In the genomic region with DNA sequence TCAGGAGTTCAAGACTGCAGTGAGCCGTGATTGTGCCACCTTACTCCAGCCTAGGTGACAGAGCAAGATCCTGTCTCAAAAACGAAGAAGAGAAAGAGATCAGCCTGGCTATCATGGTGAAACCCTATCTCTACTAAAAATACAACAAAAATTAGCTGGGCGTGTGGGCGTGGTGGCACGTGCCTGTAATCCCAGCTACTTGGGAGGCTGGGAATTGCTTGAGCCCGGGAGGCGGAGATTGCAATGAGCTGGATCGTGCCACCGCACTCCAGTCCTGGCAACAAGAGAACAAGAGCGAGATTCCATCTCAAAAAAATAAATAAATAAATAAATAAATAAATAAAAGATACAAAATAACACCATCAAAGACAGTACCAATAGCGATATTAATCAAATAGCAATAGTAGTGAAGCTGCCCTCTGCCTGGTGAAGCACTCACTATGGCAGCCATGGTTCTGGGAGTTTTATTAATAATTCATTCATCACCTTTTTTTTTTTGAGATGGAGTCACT, we compare ENCODE assay signal across 31 cellular contexts.
"Had no signal": no experiment of that assay in that cellular context is flagged by ENCODE, and none has a peak within 500 bp of the region (broad histone marks: within the 10 kb centered on the region; RNA-seq: fewer than 3 reads in every experiment).

No MANE protein-coding gene starts in this region.

- H3K36me3 Mint-ChIP-seq: activated CD4-positive, alpha-beta memory T cell treated with anti-CD3 and anti-CD28 coated beads for 36 hours; activated CD8-positive, alpha-beta memory T cell treated with anti-CD3 and anti-CD28 coated beads, Interleukin-2, amount 10 ng/mL, durations not matched to agents 7 days and 5 days; activated naive CD4-positive, alpha-beta T cell treated with anti-CD3 and anti-CD28 coated beads, Interleukin-2, amount 10 ng/mL, durations not matched to agents 7 days and 5 days; activated naive CD4-positive, alpha-beta T cell treated with anti-CD3 and anti-CD28 coated beads, Interleukin-2, amount 50 U/mL, for 72 hours; activated naive CD8-positive, alpha-beta T cell treated with anti-CD3 and anti-CD28 coated beads, Interleukin-2, amount 10 ng/mL, durations not matched to agents 7 days and 5 days; brain had no signal

- ATAC-seq: activated CD4-positive, alpha-beta T cell treated with anti-CD3 and anti-CD28 coated beads for 36 hours; activated CD8-positive, alpha-beta memory T cell treated with anti-CD3 and anti-CD28 coated beads, Interleukin-2, amount 10 ng/mL, durations not matched to agents 7 days and 5 days; activated CD8-positive, alpha-beta T cell treated with anti-CD3 and anti-CD28 coated beads, Interleukin-2, amount 10 ng/mL, durations not matched to agents 7 days and 5 days; activated naive CD4-positive, alpha-beta T cell treated with anti-CD3 and anti-CD28 coated beads, Interleukin-2, amount 50 U/mL, for 72 hours; T-helper 17 cell had no signal

- H3K27me3 ChIP-seq: ascending aorta, breast epithelium, cardiac muscle cell, dorsolateral prefrontal cortex, esophagus squamous epithelium had no signal

- H3K4me3 Mint-ChIP-seq: activated CD4-positive, alpha-beta memory T cell treated with anti-CD3 and anti-CD28 coated beads for 36 hours; activated CD4-positive, alpha-beta T cell treated with anti-CD3 and anti-CD28 coated beads for 36 hours; activated CD4-positive, alpha-beta T cell treated with anti-CD3 and anti-CD28 coated beads, Interleukin-2, amount 10 ng/mL, durations not matched to agents 24 days and 14 days; activated CD8-positive, alpha-beta memory T cell treated with anti-CD3 and anti-CD28 coated beads, Interleukin-2, amount 10 ng/mL, durations not matched to agents 7 days and 5 days; activated CD8-positive, alpha-beta T cell treated with anti-CD3 and anti-CD28 coated beads, Interleukin-2, amount 10 ng/mL, durations not matched to agents 7 days and 5 days; activated naive CD4-positive, alpha-beta T cell treated with anti-CD3 and anti-CD28 coated beads, Interleukin-2, amount 10 ng/mL, durations not matched to agents 7 days and 5 days; activated naive CD8-positive, alpha-beta T cell treated with anti-CD3 and anti-CD28 coated beads, Interleukin-2, amount 10 ng/mL, durations not matched to agents 7 days and 5 days; brain; central memory CD8-positive, alpha-beta T cell; dendritic cell treated with granulocyte-macrophage colony-stimulating factor and Interleukin-4, amounts not matched to agents 40 ng/mL and 50 ng/mL, for 4 days; T-helper 17 cell; T-helper 2 cell treated with Interferon-gamma antibody and Interleukin-4, amounts not matched to agents 5 μg/mL and 100 μg/mL, for 36 hours had no signal

- H3K9me3 Mint-ChIP-seq: activated CD4-positive, alpha-beta memory T cell treated with anti-CD3 and anti-CD28 coated beads for 36 hours; activated CD4-positive, alpha-beta T cell treated with anti-CD3 and anti-CD28 coated beads, Interleukin-2, amount 10 ng/mL, durations not matched to agents 24 days and 14 days; activated naive CD4-positive, alpha-beta T cell treated with anti-CD3 and anti-CD28 coated beads, Interleukin-2, amount 10 ng/mL, durations not matched to agents 7 days and 5 days; activated naive CD4-positive, alpha-beta T cell treated with anti-CD3 and anti-CD28 coated beads, Interleukin-2, amount 50 U/mL, for 72 hours; activated naive CD8-positive, alpha-beta T cell treated with anti-CD3 and anti-CD28 coated beads, Interleukin-2, amount 10 ng/mL, durations not matched to agents 7 days and 5 days; central memory CD8-positive, alpha-beta T cell; dendritic cell treated with granulocyte-macrophage colony-stimulating factor and Interleukin-4, amounts not matched to agents 40 ng/mL and 50 ng/mL, for 4 days; T-helper 2 cell treated with Interferon-gamma antibody and Interleukin-4, amounts not matched to agents 5 μg/mL and 100 μg/mL, for 36 hours had no signal

- H3K27me3 Mint-ChIP-seq: activated CD4-positive, alpha-beta memory T cell treated with anti-CD3 and anti-CD28 coated beads for 36 hours; activated CD4-positive, alpha-beta T cell treated with anti-CD3 and anti-CD28 coated beads for 36 hours; activated CD4-positive, alpha-beta T cell treated with anti-CD3 and anti-CD28 coated beads, Interleukin-2, amount 10 ng/mL, durations not matched to agents 24 days and 14 days; activated CD8-positive, alpha-beta memory T cell treated with anti-CD3 and anti-CD28 coated beads, Interleukin-2, amount 10 ng/mL, durations not matched to agents 7 days and 5 days; activated naive CD4-positive, alpha-beta T cell treated with anti-CD3 and anti-CD28 coated beads, Interleukin-2, amount 10 ng/mL, durations not matched to agents 7 days and 5 days; activated naive CD8-positive, alpha-beta T cell treated with anti-CD3 and anti-CD28 coated beads, Interleukin-2, amount 10 ng/mL, durations not matched to agents 7 days and 5 days; brain; central memory CD8-positive, alpha-beta T cell; dendritic cell treated with granulocyte-macrophage colony-stimulating factor and Interleukin-4, amounts not matched to agents 40 ng/mL and 50 ng/mL, for 4 days; T-helper 17 cell had no signal

- H3K4me1 Mint-ChIP-seq: activated CD4-positive, alpha-beta T cell treated with anti-CD3 and anti-CD28 coated beads for 36 hours; activated CD4-positive, alpha-beta T cell treated with anti-CD3 and anti-CD28 coated beads, Interleukin-2, amount 10 ng/mL, durations not matched to agents 24 days and 14 days; activated CD8-positive, alpha-beta memory T cell treated with anti-CD3 and anti-CD28 coated beads, Interleukin-2, amount 10 ng/mL, durations not matched to agents 7 days and 5 days; activated naive CD4-positive, alpha-beta T cell treated with anti-CD3 and anti-CD28 coated beads, Interleukin-2, amount 10 ng/mL, durations not matched to agents 7 days and 5 days; activated naive CD8-positive, alpha-beta T cell treated with anti-CD3 and anti-CD28 coated beads, Interleukin-2, amount 10 ng/mL, durations not matched to agents 7 days and 5 days; brain; central memory CD8-positive, alpha-beta T cell; T-helper 17 cell had no signal

- H3K27ac ChIP-seq: cardiac muscle cell, coronary artery, esophagus squamous epithelium had no signal

- H3K4me1 ChIP-seq: breast epithelium had no signal

- H3K27ac Mint-ChIP-seq: activated CD4-positive, alpha-beta memory T cell treated with anti-CD3 and anti-CD28 coated beads for 36 hours; activated CD4-positive, alpha-beta T cell treated with anti-CD3 and anti-CD28 coated beads for 36 hours; activated CD4-positive, alpha-beta T cell treated with anti-CD3 and anti-CD28 coated beads, Interleukin-2, amount 10 ng/mL, durations not matched to agents 24 days and 14 days; activated CD8-positive, alpha-beta memory T cell treated with anti-CD3 and anti-CD28 coated beads, Interleukin-2, amount 10 ng/mL, durations not matched to agents 7 days and 5 days; activated CD8-positive, alpha-beta T cell treated with anti-CD3 and anti-CD28 coated beads, Interleukin-2, amount 10 ng/mL, durations not matched to agents 7 days and 5 days; activated naive CD4-positive, alpha-beta T cell treated with anti-CD3 and anti-CD28 coated beads, Interleukin-2, amount 10 ng/mL, durations not matched to agents 7 days and 5 days; activated naive CD4-positive, alpha-beta T cell treated with anti-CD3 and anti-CD28 coated beads, Interleukin-2, amount 50 U/mL, for 72 hours; activated naive CD8-positive, alpha-beta T cell treated with anti-CD3 and anti-CD28 coated beads, Interleukin-2, amount 10 ng/mL, durations not matched to agents 7 days and 5 days; brain; dendritic cell treated with granulocyte-macrophage colony-stimulating factor and Interleukin-4, amounts not matched to agents 40 ng/mL and 50 ng/mL, for 4 days; T-helper 17 cell; T-helper 2 cell treated with Interferon-gamma antibody and Interleukin-4, amounts not matched to agents 5 μg/mL and 100 μg/mL, for 36 hours had no signal

- H3K9me3 ChIP-seq: ascending aorta, breast epithelium, esophagus squamous epithelium had no signal

- H3K4me3 ChIP-seq: ascending aorta, breast epithelium, cardiac muscle cell, coronary artery, esophagus squamous epithelium had no signal

- DNase-seq: activated CD4-positive, alpha-beta memory T cell treated with anti-CD3 and anti-CD28 coated beads for 36 hours; activated CD4-positive, alpha-beta T cell treated with anti-CD3 and anti-CD28 coated beads for 36 hours; activated CD4-positive, alpha-beta T cell treated with anti-CD3 and anti-CD28 coated beads, Interleukin-2, amount 10 ng/mL, durations not matched to agents 24 days and 14 days; activated CD4-positive, CD25-positive, alpha-beta regulatory T cell; activated CD4-positive, CD25-positive, alpha-beta regulatory T cell treated with anti-CD3 and anti-CD28 coated beads, Interleukin-2, amount 50 U/mL, for 72 hours; activated CD8-positive, alpha-beta memory T cell treated with anti-CD3 and anti-CD28 coated beads, Interleukin-2, amount 10 ng/mL, durations not matched to agents 7 days and 5 days; activated CD8-positive, alpha-beta memory T cell treated with anti-CD3 and anti-CD28 coated beads, Interleukin-2, amount 50 U/mL, for 4 hours; activated CD8-positive, alpha-beta T cell treated with anti-CD3 and anti-CD28 coated beads, Interleukin-2, amount 10 ng/mL, durations not matched to agents 7 days and 5 days; activated gamma-delta T cell; activated naive CD4-positive, alpha-beta T cell; activated naive CD4-positive, alpha-beta T cell treated with anti-CD3 and anti-CD28 coated beads, Interleukin-2, amount 10 ng/mL, durations not matched to agents 7 days and 5 days; activated naive CD8-positive, alpha-beta T cell treated with anti-CD3 and anti-CD28 coated beads, Interleukin-2, amount 10 ng/mL, durations not matched to agents 7 days and 5 days; activated T-cell treated with anti-CD3 and anti-CD28 coated beads, Interleukin-2, amount 50 U/mL, for 1 hour; activated T-cell treated with anti-CD3 and anti-CD28 coated beads, Interleukin-2, amount 50 U/mL, for 48 hours; dorsolateral prefrontal cortex; effector memory CD4-positive, alpha-beta T cell; erythroblast; esophagus squamous epithelium; foreskin melanocyte; T-helper 1 cell; T-helper 17 cell; T1000 had no signal

- H3K36me3 ChIP-seq: breast epithelium, cardiac muscle cell had no signal
